Comparison of ENCODE assay signal across 2 cellular contexts in the genomic region with DNA sequence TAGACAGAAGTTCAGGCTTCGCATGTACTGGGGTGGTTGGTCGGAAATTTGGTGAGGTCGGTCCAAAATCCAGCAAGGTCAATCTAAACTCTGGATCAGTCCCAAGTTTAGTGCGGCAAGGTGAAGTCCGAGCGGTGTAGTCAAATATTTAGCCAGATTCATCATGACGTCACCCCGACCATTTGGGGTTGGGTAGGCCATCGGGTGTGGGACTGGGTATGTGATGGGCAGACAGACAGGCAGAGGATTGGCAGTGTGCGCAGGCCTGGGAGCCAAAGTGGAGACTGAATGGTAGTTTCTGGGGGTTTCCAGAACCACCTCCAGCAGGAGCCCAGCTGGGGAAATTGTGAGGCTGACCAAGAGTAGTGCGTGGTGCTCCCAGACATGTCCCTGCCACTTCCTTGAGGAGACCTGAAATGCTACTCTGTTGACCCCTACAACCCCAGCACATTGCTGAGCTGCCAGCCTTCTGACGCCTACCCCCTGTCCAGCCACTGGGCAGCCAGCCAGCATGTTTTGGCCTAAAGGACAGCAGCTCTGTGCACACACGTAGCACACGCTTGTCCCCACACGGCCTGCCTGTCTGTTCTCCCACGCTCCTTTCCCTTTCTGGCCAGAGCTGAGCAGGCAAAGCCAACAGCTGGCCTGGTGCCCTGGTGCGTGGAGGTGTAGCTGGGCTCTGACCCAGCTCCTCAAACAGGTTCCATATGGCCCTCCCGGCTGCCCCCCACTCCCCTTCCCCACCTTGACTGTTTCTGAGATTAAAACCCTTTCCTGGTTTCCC.
TF ChIP-seq lines count a peak whose summit lies in the region.

No MANE protein-coding gene starts in this region.

TF ChIP-seq in H1, 55 proteins besides CTCF, POLR2A, EP300 and RAD21 (continued from another document):
- TF ChIP-seq TCF12 (IDR thresholded peaks at IDR 0.05; ENCODE audit: low read depth, low read length) (no peak), SIN3A (conservative IDR thresholded peaks at IDR 0.05 in 1 of 2, IDR thresholded peaks at IDR 0.05 in 1 of 2; ENCODE audit: low read depth in 1 of 2, low read length in 2 of 2) (no peak), RNF2 (IDR thresholded peaks at IDR 0.05; ENCODE audit: borderline replicate concordance, low read depth, low read length, missing control alignments, poor library complexity, severe bottlenecking) (no peak), CBX8 (IDR thresholded peaks at IDR 0.05; ENCODE audit: borderline replicate concordance, low read depth, low read length) (no peak)

TF ChIP-seq in liver, 16 proteins besides CTCF, POLR2A, EP300 and RAD21 (continued from another document):
- TF ChIP-seq TAF1 (conservative IDR thresholded peaks at IDR 0.05) (no peak), EGR1 (IDR thresholded peaks at IDR 0.05; ENCODE audit: low read depth in 2 of 2) (peak in 1 of 2 donors; percentile 70), NR2F2 (IDR thresholded peaks at IDR 0.05) (peak; percentile 86), JUND (IDR thresholded peaks at IDR 0.05) (peak; percentile 87 to 89), GABPA (IDR thresholded peaks at IDR 0.05 in 1 of 2, conservative IDR thresholded peaks at IDR 0.05 in 1 of 2) (peak in 1 of 2 donors; percentile 34), SP1 (IDR thresholded peaks at IDR 0.05) (peak; percentile 96), FOXA1 (IDR thresholded peaks at IDR 0.05) (peak; percentile 56), HNF4G (IDR thresholded peaks at IDR 0.05) (peak; percentile 98), HNF4A (conservative IDR thresholded peaks at IDR 0.05) (peak; percentile 97 to 99), YY1 (IDR thresholded peaks at IDR 0.05) (peak; percentile 58)
- TF ChIP-seq, protein P1, sequence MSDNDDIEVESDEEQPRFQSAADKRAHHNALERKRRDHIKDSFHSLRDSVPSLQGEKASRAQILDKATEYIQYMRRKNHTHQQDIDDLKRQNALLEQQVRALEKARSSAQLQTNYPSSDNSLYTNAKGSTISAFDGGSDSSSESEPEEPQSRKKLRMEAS (IDR thresholded peaks at IDR 0.05) = peak; percentile 52
- TF ChIP-seq, protein P2, sequence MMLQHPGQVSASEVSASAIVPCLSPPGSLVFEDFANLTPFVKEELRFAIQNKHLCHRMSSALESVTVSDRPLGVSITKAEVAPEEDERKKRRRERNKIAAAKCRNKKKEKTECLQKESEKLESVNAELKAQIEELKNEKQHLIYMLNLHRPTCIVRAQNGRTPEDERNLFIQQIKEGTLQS (IDR thresholded peaks at IDR 0.05) = peak; percentile 79
- TF ChIP-seq, protein P3, sequence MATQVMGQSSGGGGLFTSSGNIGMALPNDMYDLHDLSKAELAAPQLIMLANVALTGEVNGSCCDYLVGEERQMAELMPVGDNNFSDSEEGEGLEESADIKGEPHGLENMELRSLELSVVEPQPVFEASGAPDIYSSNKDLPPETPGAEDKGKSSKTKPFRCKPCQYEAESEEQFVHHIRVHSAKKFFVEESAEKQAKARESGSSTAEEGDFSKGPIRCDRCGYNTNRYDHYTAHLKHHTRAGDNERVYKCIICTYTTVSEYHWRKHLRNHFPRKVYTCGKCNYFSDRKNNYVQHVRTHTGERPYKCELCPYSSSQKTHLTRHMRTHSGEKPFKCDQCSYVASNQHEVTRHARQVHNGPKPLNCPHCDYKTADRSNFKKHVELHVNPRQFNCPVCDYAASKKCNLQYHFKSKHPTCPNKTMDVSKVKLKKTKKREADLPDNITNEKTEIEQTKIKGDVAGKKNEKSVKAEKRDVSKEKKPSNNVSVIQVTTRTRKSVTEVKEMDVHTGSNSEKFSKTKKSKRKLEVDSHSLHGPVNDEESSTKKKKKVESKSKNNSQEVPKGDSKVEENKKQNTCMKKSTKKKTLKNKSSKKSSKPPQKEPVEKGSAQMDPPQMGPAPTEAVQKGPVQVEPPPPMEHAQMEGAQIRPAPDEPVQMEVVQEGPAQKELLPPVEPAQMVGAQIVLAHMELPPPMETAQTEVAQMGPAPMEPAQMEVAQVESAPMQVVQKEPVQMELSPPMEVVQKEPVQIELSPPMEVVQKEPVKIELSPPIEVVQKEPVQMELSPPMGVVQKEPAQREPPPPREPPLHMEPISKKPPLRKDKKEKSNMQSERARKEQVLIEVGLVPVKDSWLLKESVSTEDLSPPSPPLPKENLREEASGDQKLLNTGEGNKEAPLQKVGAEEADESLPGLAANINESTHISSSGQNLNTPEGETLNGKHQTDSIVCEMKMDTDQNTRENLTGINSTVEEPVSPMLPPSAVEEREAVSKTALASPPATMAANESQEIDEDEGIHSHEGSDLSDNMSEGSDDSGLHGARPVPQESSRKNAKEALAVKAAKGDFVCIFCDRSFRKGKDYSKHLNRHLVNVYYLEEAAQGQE (IDR thresholded peaks at IDR 0.05) = peak; percentile 29
- TF ChIP-seq, protein P4, sequence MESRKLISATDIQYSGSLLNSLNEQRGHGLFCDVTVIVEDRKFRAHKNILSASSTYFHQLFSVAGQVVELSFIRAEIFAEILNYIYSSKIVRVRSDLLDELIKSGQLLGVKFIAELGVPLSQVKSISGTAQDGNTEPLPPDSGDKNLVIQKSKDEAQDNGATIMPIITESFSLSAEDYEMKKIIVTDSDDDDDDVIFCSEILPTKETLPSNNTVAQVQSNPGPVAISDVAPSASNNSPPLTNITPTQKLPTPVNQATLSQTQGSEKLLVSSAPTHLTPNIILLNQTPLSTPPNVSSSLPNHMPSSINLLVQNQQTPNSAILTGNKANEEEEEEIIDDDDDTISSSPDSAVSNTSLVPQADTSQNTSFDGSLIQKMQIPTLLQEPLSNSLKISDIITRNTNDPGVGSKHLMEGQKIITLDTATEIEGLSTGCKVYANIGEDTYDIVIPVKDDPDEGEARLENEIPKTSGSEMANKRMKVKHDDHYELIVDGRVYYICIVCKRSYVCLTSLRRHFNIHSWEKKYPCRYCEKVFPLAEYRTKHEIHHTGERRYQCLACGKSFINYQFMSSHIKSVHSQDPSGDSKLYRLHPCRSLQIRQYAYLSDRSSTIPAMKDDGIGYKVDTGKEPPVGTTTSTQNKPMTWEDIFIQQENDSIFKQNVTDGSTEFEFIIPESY (IDR thresholded peaks at IDR 0.05) = peak; percentile 81
